1 cellular context compared by ENCODE assay signal in the genomic region with DNA sequence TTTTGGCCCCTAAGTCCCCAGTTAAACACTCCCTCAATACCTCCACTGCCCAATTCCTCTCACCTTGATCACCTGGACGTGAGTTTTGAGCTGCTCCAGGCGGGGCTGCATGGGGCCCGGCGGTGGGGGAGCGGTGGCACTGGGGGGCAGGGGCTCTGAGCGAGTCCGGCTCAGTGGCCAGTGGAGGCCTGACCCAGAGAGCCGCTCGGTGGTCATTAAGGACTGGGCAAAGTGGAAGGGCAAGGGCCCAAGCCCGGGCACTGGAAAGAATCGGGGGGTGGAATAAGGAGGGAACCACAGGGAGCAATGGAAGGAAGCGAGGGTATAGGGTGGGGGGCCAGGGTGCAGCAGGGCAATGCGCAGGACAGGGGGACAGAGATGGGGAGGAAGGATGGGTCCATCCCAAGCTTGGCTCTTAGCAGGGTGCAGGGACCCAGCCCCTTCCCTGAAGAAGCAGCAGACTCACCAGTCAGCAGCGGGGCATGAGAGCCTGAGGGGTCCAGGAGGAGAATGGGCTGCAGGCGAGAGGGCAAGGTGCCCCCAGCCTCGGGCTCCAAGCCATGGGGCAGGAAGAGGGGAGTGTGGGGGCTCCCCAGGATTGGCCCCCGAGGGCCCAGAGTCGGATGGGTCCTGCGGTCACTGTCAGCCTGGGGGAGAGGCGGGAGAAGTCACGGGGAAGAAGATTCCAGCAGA.
TF ChIP-seq lines count a peak whose summit lies in the region.

No MANE protein-coding gene starts in this region.

TF ChIP-seq in endothelial cell of umbilical vein, 7 proteins besides CTCF, POLR2A, EP300 and RAD21:
- TF ChIP-seq EZH2 (IDR thresholded peaks at IDR 0.05; ENCODE audit: borderline replicate concordance, low read depth, low read length, severe bottlenecking) = no peak
- TF ChIP-seq MYC (IDR thresholded peaks at IDR 0.05; ENCODE audit: low read depth, low read length) = no peak
- TF ChIP-seq POLR2AphosphoS5 (IDR thresholded peaks at IDR 0.05; ENCODE audit: insufficient read depth, low read depth, low read length) = no peak
- no peak for TF ChIP-seq JUN (IDR thresholded peaks at IDR 0.05; ENCODE audit: borderline replicate concordance, insufficient read depth, insufficient read length, low read depth)
- TF ChIP-seq, protein P1, sequence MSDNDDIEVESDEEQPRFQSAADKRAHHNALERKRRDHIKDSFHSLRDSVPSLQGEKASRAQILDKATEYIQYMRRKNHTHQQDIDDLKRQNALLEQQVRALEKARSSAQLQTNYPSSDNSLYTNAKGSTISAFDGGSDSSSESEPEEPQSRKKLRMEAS (IDR thresholded peaks at IDR 0.05; ENCODE audit: insufficient read depth, insufficient read length) = no peak
- TF ChIP-seq GATA2 (IDR thresholded peaks at IDR 0.05; ENCODE audit: insufficient read depth, insufficient read length, low read depth, low read length) = no peak
- TF ChIP-seq FOS (IDR thresholded peaks at IDR 0.05; ENCODE audit: borderline replicate concordance, insufficient read depth, low read length) = no peak
TF ChIP-seq in endothelial cell of umbilical vein: peak in this region for 0.
